ENCODE assay signal across 1 cellular context in genomic region chr7:74575083-74575803, GRCh38.
TF ChIP-seq lines count a peak whose summit lies in the region.

No MANE protein-coding gene starts in this region.

TF ChIP-seq in H1, 55 proteins besides CTCF, POLR2A, EP300 and RAD21 (continued from another document):
- TF ChIP-seq ATF2 (IDR thresholded peaks at IDR 0.05; ENCODE audit: low read length) (no peak), SP2 (IDR thresholded peaks at IDR 0.05; ENCODE audit: low read length) (no peak), POLR2AphosphoS5 (IDR thresholded peaks at IDR 0.05; ENCODE audit: low read depth, low read length) (no peak), NRF1 (IDR thresholded peaks at IDR 0.05; ENCODE audit: low read depth, low read length) (no peak), ASH2L (IDR thresholded peaks at IDR 0.05; ENCODE audit: low read length) (no peak)
